Comparison of ENCODE assay signal across 14 cellular contexts in the genomic region with DNA sequence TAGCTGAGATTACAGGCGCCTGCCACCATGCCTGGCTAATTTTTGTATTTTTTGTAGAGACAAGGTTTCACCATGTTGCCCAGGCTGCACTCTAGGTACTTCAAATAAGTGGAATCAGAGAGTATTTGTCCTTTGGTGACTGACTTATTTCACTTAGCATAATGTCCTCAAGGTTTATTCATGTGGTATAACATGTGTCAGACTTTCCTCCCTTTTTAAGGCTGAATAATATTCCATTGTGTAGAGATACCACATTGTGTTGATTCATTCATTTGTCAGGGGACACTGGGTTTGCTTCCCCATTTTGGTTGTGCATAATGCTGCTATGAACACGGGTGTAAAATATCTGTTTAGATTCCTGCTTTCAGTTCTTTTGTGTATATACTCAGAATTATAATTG. TPM values are rescaled to one million over a fixed set of nuclear protein-coding genes. Genes with fewer than 3 reads are reported as not detected.
DNase-seq lines count a peak whose midpoint lies in the region; ATAC-seq and TF ChIP-seq lines count a peak whose summit lies in the region.
"Had no signal": no experiment of that assay in that cellular context is flagged by ENCODE, and none has a peak within 500 bp of the region (broad histone marks: within the 10 kb centered on the region; RNA-seq: fewer than 3 reads in every experiment).

No MANE protein-coding gene starts in this region.

- H3K9me3 ChIP-seq in left lung (no peaks in the 10 kb centered on the region), vagina (no peaks in the 10 kb centered on the region)

- H3K27ac ChIP-seq in left lung = peak overlapping the region; percentile 67 to 77
- peak overlapping the region; percentile 20 for H3K27ac ChIP-seq in vagina
- H3K27ac ChIP-seq: C4-2B had no signal

- no peaks in the 10 kb centered on the region for H3K9me3 Mint-ChIP-seq in natural killer cell treated with Interleukin-12 subunit alpha and Interleukin-12 subunit beta and Interleukin-15 and Interleukin-18, amount 100 ng/mL, for 72 hours
- H3K9me3 Mint-ChIP-seq in natural killer cell (no peaks in the 10 kb centered on the region), T-cell (no peaks in the 10 kb centered on the region)
- H3K9me3 Mint-ChIP-seq: H9, neural crest cell had no signal

- peak overlapping the region; percentile 77 for H3K4me3 Mint-ChIP-seq in natural killer cell treated with Interleukin-12 subunit alpha and Interleukin-12 subunit beta and Interleukin-15 and Interleukin-18, amount 100 ng/mL, for 72 hours
- H3K4me3 Mint-ChIP-seq in natural killer cell = no peak overlapping the region
- peak overlapping the region; percentile 10 to 78 (median 62) for H3K4me3 Mint-ChIP-seq in T-cell
- H3K4me3 Mint-ChIP-seq: H9, neural crest cell had no signal

- CTCF ChIA-PET in T-cell (lab: Charles Lee) = interaction anchor here in 1 of 2 donors (0.6 kb wide), 1 partner anchor 833 kb away, joined by 5 read pairs; the partner anchor contains the start of gene CLK2

- no peak for TF ChIP-seq POLR2A in vagina (IDR thresholded peaks at IDR 0.05)

- peaks cover 43 to 55% of the 10 kb centered on the region in 2 donors for H3K4me1 Mint-ChIP-seq in natural killer cell treated with Interleukin-12 subunit alpha and Interleukin-12 subunit beta and Interleukin-15 and Interleukin-18, amount 100 ng/mL, for 72 hours (ENCODE audit: low read depth in 2 of 2)
- H3K4me1 Mint-ChIP-seq in natural killer cell = peaks cover 7 to 15% of the 10 kb centered on the region in 2 donors
- peaks cover 64 to 67% (median 66%) of the 10 kb centered on the region in 3 donors for H3K4me1 Mint-ChIP-seq in T-cell

- peaks cover 17 to 21% of the 10 kb centered on the region in 2 donors for H3K27me3 Mint-ChIP-seq in natural killer cell treated with Interleukin-12 subunit alpha and Interleukin-12 subunit beta and Interleukin-15 and Interleukin-18, amount 100 ng/mL, for 72 hours
- peaks cover 24 to 39% of the 10 kb centered on the region in 2 donors for H3K27me3 Mint-ChIP-seq in natural killer cell (ENCODE audit: low read depth in 2 of 2)
- no peaks in the 10 kb centered on the region for H3K27me3 Mint-ChIP-seq in T-cell

- H3K4me3 ChIP-seq in left lung (no peak overlapping the region), vagina (no peak overlapping the region)

- TF ChIP-seq CTCF in natural killer cell (IDR thresholded peaks at IDR 0.05) (no peak), left lung (IDR thresholded peaks at IDR 0.05) (no peak), vagina (IDR thresholded peaks at IDR 0.05) (no peak), GM20000 (IDR thresholded peaks at IDR 0.05; ENCODE audit: extremely low read depth, missing control alignments) (no peak)

- intact Hi-C loops in natural killer cell (cut with micrococcal nuclease) (no loop called here), left lung (cut with DNase I) (no loop called here), vagina (cut with DNase I) (no loop called here)

- H3K4me1 ChIP-seq in left lung (peaks cover 11 to 42% of the 10 kb centered on the region in 2 donors), vagina (peaks cover 34% of the 10 kb centered on the region)

- no peaks in the 10 kb centered on the region for H3K27me3 ChIP-seq in left lung
- no peaks in the 10 kb centered on the region for H3K27me3 ChIP-seq in vagina

- H3K27ac Mint-ChIP-seq in natural killer cell treated with Interleukin-12 subunit alpha and Interleukin-12 subunit beta and Interleukin-15 and Interleukin-18, amount 100 ng/mL, for 72 hours = peak overlapping the region; percentile 51 to 77
- H3K27ac Mint-ChIP-seq in natural killer cell (no peak overlapping the region), T-cell (peak overlapping the region; percentile 97)

- peaks cover 0 to 85% of the 10 kb centered on the region in 2 donors for H3K36me3 ChIP-seq in left lung
- peaks cover 0 to 27% of the 10 kb centered on the region in 2 donors for H3K36me3 ChIP-seq in vagina

- H3K36me3 Mint-ChIP-seq in natural killer cell treated with Interleukin-12 subunit alpha and Interleukin-12 subunit beta and Interleukin-15 and Interleukin-18, amount 100 ng/mL, for 72 hours = no peaks in the 10 kb centered on the region
- H3K36me3 Mint-ChIP-seq in natural killer cell (no peaks in the 10 kb centered on the region), T-cell (peaks cover 30% of the 10 kb centered on the region)

- no peak for ATAC-seq in natural killer cell treated with Interleukin-12 subunit alpha and Interleukin-12 subunit beta and Interleukin-15 and Interleukin-18, amount 100 ng/mL, for 72 hours
- no peak for ATAC-seq in natural killer cell
- ATAC-seq in T-cell (replicated peaks in 1 of 4) = no peak
- ATAC-seq in left lung = peak; percentile 28

- no peak for DNase-seq in natural killer cell treated with Interleukin-12 subunit alpha and Interleukin-12 subunit beta and Interleukin-15 and Interleukin-18, amount 100 ng/mL, for 72 hours (ENCODE audit: low spot score)
- no peak for DNase-seq in natural killer cell
- no peak for DNase-seq in T-cell
- no peak for DNase-seq in left lung
- no peak for DNase-seq in vagina (ENCODE audit: extremely low spot score in 2 of 2)
- no peak for DNase-seq in stimulated activated CD4-positive, alpha-beta T cell treated with anti-CD3 and anti-CD28 coated beads, Interleukin-12 subunit alpha, Interleukin-12 subunit beta, amount 100 ng/mL, for 4 hours
- DNase-seq in AG20443 (ENCODE audit: low spot score) = no peak
- no peak for DNase-seq in GM20000 (ENCODE audit: low spot score)
- DNase-seq: H9, islet precursor cell, Kasumi-1, NCI-H226 had no signal

- POLR2A ChIA-PET in T-cell (lab: Charles Lee) = no interaction called here

RNA-seq across cellular contexts. Expression of gene IL6R, which starts 34.9 kb away (rescaled TPM):
- 1 to 10 TPM; 2.3 to 4.0 TPM for total RNA-seq in natural killer cell treated with Interleukin-12 subunit alpha and Interleukin-12 subunit beta and Interleukin-15 and Interleukin-18, amount 100 ng/mL, for 72 hours
- 10 to 100 TPM in 1 of 3 donors, 1 to 10 TPM in 2; 2.0 to 10.6 (median 3.8) TPM for total RNA-seq in natural killer cell
- total RNA-seq in T-cell = 10 to 100 TPM; 76.0 to 87.9 (median 80.8) TPM
- total RNA-seq in left lung = 10 to 100 TPM; 45.0 to 65.3 TPM
- total RNA-seq in vagina = 50.8 TPM

Comparison
In these comparisons a context has a peak if more than half of its experiments do, and no peak if none do; other contexts are left out.
1. H3K27ac Mint-ChIP-seq: peak in natural killer cell treated with Interleukin-12 subunit alpha and Interleukin-12 subunit beta and Interleukin-15 and Interleukin-18, amount 100 ng/mL, for 72 hours (2 of 2) and T-cell (2 of 2); none in natural killer cell (0 of 2).